25 cellular contexts compared by ENCODE assay signal in the genomic region with DNA sequence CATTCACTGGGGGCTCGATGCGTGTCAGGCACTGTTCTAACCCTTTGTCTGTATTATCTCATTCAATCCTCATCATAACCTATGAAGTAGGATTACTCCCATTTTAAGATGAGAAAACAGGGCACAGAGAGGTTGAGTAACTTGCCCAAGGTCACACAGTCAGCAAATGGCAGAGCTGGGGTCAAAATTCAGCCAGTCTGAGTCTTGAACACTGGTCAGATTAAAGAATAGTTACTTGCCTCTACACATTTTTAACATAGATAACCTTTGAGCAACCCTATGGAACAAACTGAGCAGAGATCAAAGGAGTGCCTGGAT.
"Had no signal": no experiment of that assay in that cellular context is flagged by ENCODE, and none has a peak within 500 bp of the region (broad histone marks: within the 10 kb centered on the region; RNA-seq: fewer than 3 reads in every experiment).

No MANE protein-coding gene starts in this region.

- H3K27me3 ChIP-seq: testis, thyroid gland, upper lobe of left lung, uterus, vagina had no signal

- FAIRE-seq: urothelium cell line had no signal

- H3K4me1 ChIP-seq: stomach, suprapubic skin, testis, thyroid gland, tibial artery, tibial nerve, transverse colon, upper lobe of left lung, upper lobe of right lung, uterus, vagina had no signal

- H3K27ac ChIP-seq: stomach, suprapubic skin, testis, thoracic aorta, thyroid gland, tibial artery, tibial nerve, transverse colon, upper lobe of left lung, upper lobe of right lung, uterus, vagina had no signal

- H3K9me3 ChIP-seq: stomach, suprapubic skin, testis, thoracic aorta, thyroid gland, tibial artery, tibial nerve, transverse colon, upper lobe of left lung, upper lobe of right lung, uterus, vagina had no signal

- ATAC-seq: stimulated activated effector memory CD8-positive, alpha-beta T cell treated with anti-CD3 and anti-CD28 coated beads, Interleukin-12 subunit alpha, Interleukin-12 subunit beta, amount 100 ng/mL, for 72 hours; stimulated activated memory B cell treated with anti-CD40 and anti-IgM and Interleukin-4, amounts not matched to agents 10 μg/mL and 1 μg/mL and 100 μg/mL, for 72 hours; stimulated activated naive B cell treated with anti-CD40 and anti-IgM and Interleukin-4, amounts not matched to agents 10 μg/mL and 1 μg/mL and 100 μg/mL, for 72 hours; stimulated activated naive CD8-positive, alpha-beta T cell treated with anti-CD3 and anti-CD28 coated beads, Interleukin-15, amount 100 ng/mL, for 72 hours; stimulated activated naive CD8-positive, alpha-beta T cell treated with anti-CD3 and anti-CD28 coated beads, Interleukin-15, Interleukin-2, amounts not matched to agents 100 U/mL and 50 U/mL, for 24 hours; upper lobe of right lung had no signal

- DNase-seq: stimulated activated CD4-positive, alpha-beta T cell treated with anti-CD3 and anti-CD28 coated beads, Interleukin-2, amount 100 ng/mL, for 48 hours; stimulated activated CD4-positive, alpha-beta T cell treated with anti-CD3 and anti-CD28 coated beads, Interleukin-4, amount 100 ng/mL, for 1 hour; stimulated activated CD4-positive, alpha-beta T cell treated with anti-CD3 and anti-CD28 coated beads, Interleukin-4, amount 100 ng/mL, for 24 hours; stimulated activated CD4-positive, alpha-beta T cell treated with anti-CD3 and anti-CD28 coated beads, Interleukin-4, amount 100 ng/mL, for 4 hours; stimulated activated naive B cell treated with anti-CD40 and anti-IgM and Interleukin-4, amounts not matched to agents 10 μg/mL and 1 μg/mL and 100 μg/mL, for 72 hours; stimulated activated naive CD4-positive, alpha-beta T cell; stimulated activated naive CD4-positive, alpha-beta T cell treated with Interleukin-2 at 50 U/mL for 16 hours; stimulated activated naive CD8-positive, alpha-beta T cell treated with anti-CD3 and anti-CD28 coated beads, Interleukin-15, amount 100 ng/mL, for 72 hours; stimulated activated naive CD8-positive, alpha-beta T cell treated with anti-CD3 and anti-CD28 coated beads, Interleukin-15, Interleukin-2, amounts not matched to agents 100 U/mL and 50 U/mL, for 24 hours; stomach; substantia nigra; testis; thyroid gland; tibial artery; transverse colon; upper lobe of left lung; upper lobe of right lung; uterus had no signal

- H3K36me3 ChIP-seq: stomach, suprapubic skin, thoracic aorta, thyroid gland, tibial artery, tibial nerve, transverse colon, upper lobe of left lung, upper lobe of right lung, uterus, vagina had no signal

- H3K4me3 ChIP-seq: stomach, suprapubic skin, testis, thoracic aorta, thyroid gland, tibial artery, tibial nerve, transverse colon, upper lobe of left lung, upper lobe of right lung, uterus, vagina had no signal
